Comparison of ENCODE assay signal across 7 cellular contexts in genomic region chr1:16257556-16257955, GRCh38. TPM values are rescaled to one million over a fixed set of nuclear protein-coding genes. Genes with fewer than 3 reads are reported as not detected.
DNase-seq lines count a peak whose midpoint lies in the region; ATAC-seq, FAIRE-seq and TF ChIP-seq lines count a peak whose summit lies in the region.
"Not testable (repeated sequence)": the region's sequence is repeated elsewhere in the genome, so short reads cannot be mapped to it uniquely, and the experiment has no call there.

No MANE protein-coding gene starts in this region.

- not testable (repeated sequence) for H3K9me3 Mint-ChIP-seq in GM23338; activated T-cell treated with anti-CD3 and anti-CD28 coated beads, Interleukin-2, amount 50 U/mL, for 24 hours; memory B cell; stimulated activated naive CD8-positive, alpha-beta T cell treated with anti-CD3 and anti-CD28 coated beads, Interleukin-15, Interleukin-2, amounts not matched to agents 100 ng/mL and 50 ng/mL, for 24 hours

- H4K91ac ChIP-seq in H1 (replicated peaks; ENCODE audit: insufficient read length, low read length) = not testable (repeated sequence)

- H2BK20ac ChIP-seq in H1 (ENCODE audit: low read length) = not testable (repeated sequence)

- H3K36me3 ChIP-seq in GM23338 (ENCODE audit: insufficient read depth); H1 (ENCODE audit: control insufficient read depth in 2 of 4, insufficient read depth in 4 of 4, low read length in 3 of 4): not testable (repeated sequence)
- H3K36me3 ChIP-seq in HEK293 (ENCODE audit: control insufficient read depth in 2 of 2, insufficient read depth in 1 of 2, low read length in 2 of 2) = peaks cover 4 to 37% of the 10 kb centered on the region in 2 experiments; a peak in 2 of 3 replicates
- peaks cover 39% of the 10 kb centered on the region for H3K36me3 ChIP-seq in K562 (ENCODE audit: control insufficient read depth, insufficient read depth, low read length)

- POLR2A ChIA-PET in HEK293 (lab: Yijun Ruan, JAX) = not testable (repeated sequence)
- POLR2A ChIA-PET in K562 (lab: Yijun Ruan, JAX) = interaction anchor here (0.8 to 1.7 kb wide), 2 partner anchors 9 to 10 kb away, joined by 3 to 5 read pairs; no protein-coding TSS in a partner anchor
- POLR2A ChIA-PET in H1 (lab: Charles Lee; ENCODE audit: partially characterized antibody) = interaction anchor here (1.0 kb wide), 1 partner anchor 9 kb away, joined by 3 read pairs; no protein-coding TSS in a partner anchor

- not testable (repeated sequence) for TF ChIP-seq POLR2A in K562 (conservative IDR thresholded peaks at IDR 0.05); H1 (IDR thresholded peaks at IDR 0.05; ENCODE audit: control extremely low read depth in 1 of 2, low read depth in 2 of 2, low read length in 2 of 2)

- H3K4me1 Mint-ChIP-seq in GM23338 = peaks cover 18% of the 10 kb centered on the region
- H3K4me1 Mint-ChIP-seq in activated T-cell treated with anti-CD3 and anti-CD28 coated beads, Interleukin-2, amount 50 U/mL, for 24 hours (ENCODE audit: low read depth); memory B cell; stimulated activated naive CD8-positive, alpha-beta T cell treated with anti-CD3 and anti-CD28 coated beads, Interleukin-15, Interleukin-2, amounts not matched to agents 100 ng/mL and 50 ng/mL, for 24 hours (ENCODE audit: low read depth): not testable (repeated sequence)

- intact Hi-C loops in K562 (cut with micrococcal nuclease) = not testable (repeated sequence)

- H3F3A ChIP-seq in GM23338 (replicated peaks; ENCODE audit: low read depth) = not testable (repeated sequence)

- not testable (repeated sequence) for H3K4me1 ChIP-seq in GM23338 (ENCODE audit: insufficient read depth); HEK293 (ENCODE audit: control insufficient read depth, insufficient read depth, low read length); K562 (replicated peaks in 1 of 2; ENCODE audit: control insufficient read depth in 2 of 2, insufficient read depth in 2 of 2, low read length in 2 of 2); H1 (replicated peaks in 1 of 4; ENCODE audit: control insufficient read depth in 3 of 4, insufficient read depth in 4 of 4, low read length in 3 of 4)

- H3K4me2 ChIP-seq in GM23338; K562 (ENCODE audit: insufficient read depth, low read length); H1 (ENCODE audit: insufficient read depth in 1 of 2, low read depth in 2 of 2, low read length in 2 of 2): not testable (repeated sequence)

- DNase-seq in GM23338 (ENCODE audit: low spot score); activated T-cell treated with anti-CD3 and anti-CD28 coated beads, Interleukin-2, amount 50 U/mL, for 24 hours; K562 (ENCODE audit: extremely low read depth in 1 of 4, low spot score in 3 of 4); H1 (ENCODE audit: low read depth in 1 of 2, low spot score in 2 of 2); memory B cell (ENCODE audit: low spot score in 2 of 2): not testable (repeated sequence)

- H3K79me1 ChIP-seq in H1 (ENCODE audit: low read depth, low read length) = not testable (repeated sequence)

- not testable (repeated sequence) for H4K5ac ChIP-seq in H1 (ENCODE audit: insufficient read length, low read depth, low read length)

- H3K4me3 Mint-ChIP-seq in GM23338; activated T-cell treated with anti-CD3 and anti-CD28 coated beads, Interleukin-2, amount 50 U/mL, for 24 hours; memory B cell; stimulated activated naive CD8-positive, alpha-beta T cell treated with anti-CD3 and anti-CD28 coated beads, Interleukin-15, Interleukin-2, amounts not matched to agents 100 ng/mL and 50 ng/mL, for 24 hours: not testable (repeated sequence)

- not testable (repeated sequence) for H3K23ac ChIP-seq in H1 (ENCODE audit: insufficient read length)

- not testable (repeated sequence) for H3K18ac ChIP-seq in H1 (ENCODE audit: extremely low read depth, low read length)

- not testable (repeated sequence) for H3K23me2 ChIP-seq in H1 (ENCODE audit: low read depth, low read length)

- not testable (repeated sequence) for TF ChIP-seq RAD21 in K562 (CRISPR knock-in tag; conservative IDR thresholded peaks at IDR 0.05 in 1 of 2, IDR thresholded peaks at IDR 0.05 in 1 of 2); H1 (IDR thresholded peaks at IDR 0.05 in 1 of 2, conservative IDR thresholded peaks at IDR 0.05 in 1 of 2; ENCODE audit: low read depth in 2 of 2, low read length in 2 of 2)

- not testable (repeated sequence) for H2BK15ac ChIP-seq in H1 (ENCODE audit: low read length)

- in situ Hi-C loops in K562 (cut with MboI) = not testable (repeated sequence)

- not testable (repeated sequence) for BruUV-seq in K562 (replicated peaks; lab: Mats Ljungman, UMichigan)

- not testable (repeated sequence) for H2BK5ac ChIP-seq in H1 (ENCODE audit: low read depth, low read length)

- CTCF ChIA-PET in HEK293 (lab: Yijun Ruan, JAX) (interaction anchor here (0.6 to 2.0 kb wide), 4 partner anchors 12 to 172 kb away, joined by 3 to 7 read pairs (median 4); no protein-coding TSS in a partner anchor), H1 (lab: Charles Lee; ENCODE audit: partially characterized antibody) (interaction anchor here (0.6 kb wide), 1 partner anchor 98 kb away, joined by 3 read pairs; no protein-coding TSS in a partner anchor)
- CTCF ChIA-PET in K562 (lab: Yijun Ruan, JAX; ENCODE audit: low intra/inter-chr PET ratio) = not testable (repeated sequence)

- not testable (repeated sequence) for H3K14ac ChIP-seq in H1 (ENCODE audit: insufficient read length)

- H3K27ac ChIP-seq in GM23338 (ENCODE audit: low read depth) = 0 out of 2 replicates have a peak overlapping the region, but pooled peaks have one; percentile 43
- not testable (repeated sequence) for H3K27ac ChIP-seq in HEK293 (ENCODE audit: extremely low read depth, low read depth, low read length); K562 (ENCODE audit: extremely low read depth, low read depth, low read length); H1 (ENCODE audit: low read depth, low read length)

- H3K9me2 ChIP-seq in GM23338 (ENCODE audit: insufficient read depth) = not testable (repeated sequence)

- not testable (repeated sequence) for FAIRE-seq in K562 (lab: Jason Lieb, UNC); H1 (lab: Jason Lieb, UNC)

- not testable (repeated sequence) for H3K79me2 ChIP-seq in GM23338 (replicated peaks; ENCODE audit: insufficient read depth); K562 (ENCODE audit: control insufficient read depth, insufficient read depth, low read length); H1 (ENCODE audit: control insufficient read depth in 1 of 2, insufficient read depth in 2 of 2, low read length in 2 of 2)

- not testable (repeated sequence) for H4K8ac ChIP-seq in H1 (ENCODE audit: extremely low read depth, insufficient read depth, low read length)

- not testable (repeated sequence) for ATAC-seq in GM23338; memory B cell (ENCODE audit: low read depth)
- peak; percentile 59 for ATAC-seq in K562

- H3K9me3 ChIP-seq in HEK293 (ENCODE audit: control insufficient read depth, insufficient read depth, low read depth, low read length); K562 (replicated peaks; ENCODE audit: control insufficient read depth, insufficient read depth, low read depth, low read length); H1 (ENCODE audit: insufficient read depth in 2 of 2, low read depth in 1 of 2, low read length in 1 of 2): not testable (repeated sequence)

- not testable (repeated sequence) for H3K9me1 ChIP-seq in K562 (ENCODE audit: control insufficient read depth, insufficient read depth, low read length)

- H2AFZ ChIP-seq in GM23338; K562 (ENCODE audit: low read depth, low read length); H1 (ENCODE audit: low read length): not testable (repeated sequence)

- not testable (repeated sequence) for H3K9ac ChIP-seq in K562 (ENCODE audit: insufficient read depth in 1 of 2, low read depth in 2 of 2, low read length in 2 of 2); H1 (replicated peaks in 1 of 4; ENCODE audit: extremely low read depth in 1 of 4, low read depth in 3 of 4, low read length in 3 of 4)

- peak overlapping the region; percentile 33 for H3K27ac Mint-ChIP-seq in GM23338
- H3K27ac Mint-ChIP-seq in activated T-cell treated with anti-CD3 and anti-CD28 coated beads, Interleukin-2, amount 50 U/mL, for 24 hours = peak overlapping the region; percentile 23
- H3K27ac Mint-ChIP-seq in memory B cell = peak overlapping the region; percentile 55
- peak overlapping the region; percentile 24 for H3K27ac Mint-ChIP-seq in stimulated activated naive CD8-positive, alpha-beta T cell treated with anti-CD3 and anti-CD28 coated beads, Interleukin-15, Interleukin-2, amounts not matched to agents 100 ng/mL and 50 ng/mL, for 24 hours

- not testable (repeated sequence) for H2BK120ac ChIP-seq in H1 (replicated peaks; ENCODE audit: low read depth, low read length)

- peaks cover 12% of the 10 kb centered on the region; the same call in 1 of the 2 replicates for H4K20me1 ChIP-seq in GM23338 (replicated peaks; ENCODE audit: insufficient read depth)
- H4K20me1 ChIP-seq in K562 (replicated peaks; ENCODE audit: control insufficient read depth, insufficient read depth, low read length); H1 (replicated peaks in 1 of 2; ENCODE audit: control insufficient read depth in 1 of 2, insufficient read depth in 2 of 2, low read length in 2 of 2): not testable (repeated sequence)

- H2AK5ac ChIP-seq in H1 (ENCODE audit: low read depth, low read length) = not testable (repeated sequence)

- H3K27me3 ChIP-seq in GM23338 (ENCODE audit: insufficient read depth); K562 (ENCODE audit: control insufficient read depth in 2 of 2, insufficient read depth in 2 of 2, low read length in 2 of 2); H1 (replicated peaks in 1 of 4; ENCODE audit: control insufficient read depth in 3 of 4, extremely low read depth in 1 of 4, insufficient read depth in 3 of 4, low read length in 3 of 4): not testable (repeated sequence)

- not testable (repeated sequence) for H2BK12ac ChIP-seq in H1 (ENCODE audit: low read depth, low read length)

- H3K36me3 Mint-ChIP-seq in GM23338 (ENCODE audit: low read depth); stimulated activated naive CD8-positive, alpha-beta T cell treated with anti-CD3 and anti-CD28 coated beads, Interleukin-15, Interleukin-2, amounts not matched to agents 100 ng/mL and 50 ng/mL, for 24 hours (ENCODE audit: low read depth): not testable (repeated sequence)
- H3K36me3 Mint-ChIP-seq in activated T-cell treated with anti-CD3 and anti-CD28 coated beads, Interleukin-2, amount 50 U/mL, for 24 hours (ENCODE audit: low read depth) = peaks cover 37% of the 10 kb centered on the region
- peaks cover 16% of the 10 kb centered on the region for H3K36me3 Mint-ChIP-seq in memory B cell

- not testable (repeated sequence) for H3K4ac ChIP-seq in H1 (replicated peaks; ENCODE audit: insufficient read length, low read depth, low read length)

- not testable (repeated sequence) for H3K27me3 Mint-ChIP-seq in GM23338 (ENCODE audit: insufficient read depth, low read depth, poor library complexity); activated T-cell treated with anti-CD3 and anti-CD28 coated beads, Interleukin-2, amount 50 U/mL, for 24 hours; memory B cell; stimulated activated naive CD8-positive, alpha-beta T cell treated with anti-CD3 and anti-CD28 coated beads, Interleukin-15, Interleukin-2, amounts not matched to agents 100 ng/mL and 50 ng/mL, for 24 hours

- not testable (repeated sequence) for TF ChIP-seq EP300 in K562 (IDR thresholded peaks at IDR 0.05; ENCODE audit: low read length); H1 (IDR thresholded peaks at IDR 0.05; ENCODE audit: borderline replicate concordance in 1 of 2, low read depth in 2 of 2, low read length in 2 of 2)

- not testable (repeated sequence) for H3K4me3 ChIP-seq in GM23338; HEK293 (ENCODE audit: low read depth, low read length); K562; H1 (ENCODE audit: extremely low read depth in 1 of 4, insufficient read depth in 2 of 4, low read depth in 3 of 4, low read length in 4 of 4)

- WGBS in K562 (ENCODE audit: insufficient coverage, low coverage, missing lambda C conversion rate) = 60% methylated on average over 3 of the region's 3 CpGs
- 95% methylated on average over 3 of the region's 3 CpGs; no CpG with 5 or more reads in 1 of the 2 experiments for WGBS in H1 (ENCODE audit: extremely low coverage in 1 of 2, insufficient coverage in 1 of 2, insufficient read length in 1 of 2, insufficient replicate concordance in 2 of 2, low coverage in 1 of 2, low lambda C conversion rate in 2 of 2, missing lambda C conversion rate in 1 of 2), 2 experiments

- not testable (repeated sequence) for H3K56ac ChIP-seq in H1 (replicated peaks; ENCODE audit: insufficient read length, low read depth, low read length)

- not testable (repeated sequence) for TF ChIP-seq CTCF in GM23338 (conservative IDR thresholded peaks at IDR 0.05; ENCODE audit: low read depth in 2 of 2); HEK293 (tag by site-specific recombination; IDR thresholded peaks at IDR 0.05); K562 (IDR thresholded peaks at IDR 0.05 in 2 of 3, conservative IDR thresholded peaks at IDR 0.05 in 1 of 3; ENCODE audit: insufficient read depth in 2 of 3, low read depth in 1 of 3, low read length in 3 of 3); H1 (IDR thresholded peaks at IDR 0.05; ENCODE audit: control extremely low read depth in 1 of 3, insufficient read depth in 1 of 3, low read depth in 1 of 3, low read length in 3 of 3)

RNA-seq across cellular contexts. Expression of gene CPLANE2, which starts 20.6 kb away (rescaled TPM):
- 1.6 and 1.8 TPM in 2 replicates for total RNA-seq in GM23338 (2014; rRNA removed; shearing (Covaris generic))
- 0.44 and 1.1 TPM in 2 replicates for polyA plus RNA-seq in GM23338 (2016; fragmentation: Nextera tagmentation; extraction: Ambion mirVana)
- total RNA-seq in K562 (2011; cell fraction: chromatin; rRNA removed; ENCODE audit: low replicate concordance) = 6.0 and 32.3 TPM in 2 replicates
- 25.7 and 37.9 TPM in 2 replicates for total RNA-seq in K562 (2011; cell fraction: nucleolus; rRNA removed)
- total RNA-seq in K562 (2011; cell fraction: nucleoplasm; rRNA removed) = 15.3 and 20.1 TPM in 2 replicates
- total RNA-seq in K562 (2014; rRNA removed) = 19.9 and 27.8 TPM in 2 replicates
- total RNA-seq in K562 (2014; rRNA removed; fragmentation: Illumina TruSeq; extraction: Trizol) = 3.3 and 3.7 TPM in 2 replicates
- 8.0 and 8.3 TPM in 2 replicates for total RNA-seq in K562 (2015; rRNA removed; fragmentation: Illumina TruSeq; extraction: Trizol)
- total RNA-seq in K562 (2021) = 17.8 and 20.9 TPM in 2 replicates
- 10.9 and 15.9 TPM in 2 replicates for polyA plus RNA-seq in K562 (2011; rRNA removed)
- polyA plus RNA-seq in K562 (2011; cell fraction: cytosol; rRNA removed) = 14.2 and 28.7 TPM in 2 replicates
- 22.8 and 30.9 TPM in 2 replicates for polyA plus RNA-seq in K562 (2011; cell fraction: nucleus; rRNA removed)
- polyA plus RNA-seq in K562 (2012) = 16.0 and 21.8 TPM in 2 replicates
- 8.1 and 13.6 TPM in 2 replicates for polyA plus RNA-seq in K562 (2014; fragmentation: Illumina TruSeq; extraction: Trizol)
- polyA plus RNA-seq in K562 (2014; fragmentation: Nextera tagmentation; extraction: Ambion mirVana) = under 1 TPM; 0.17 to 0.32 TPM
- polyA plus RNA-seq in K562 (2014; rRNA removed) = 10.3 and 15.5 TPM in 2 replicates
- polyA minus RNA-seq in K562 (2011; rRNA and poly(A)+ RNA removed) = 11.8 and 19.8 TPM in 2 replicates
- 18.6 and 24.7 TPM in 2 replicates for polyA minus RNA-seq in K562 (2011; cell fraction: cytosol; rRNA and poly(A)+ RNA removed)
- polyA minus RNA-seq in K562 (2011; cell fraction: nucleus; rRNA and poly(A)+ RNA removed) = 21.7 and 22.7 TPM in 2 replicates
- total RNA-seq in H1 (2021; fragmentation: NEBNext Ultra II Directional; extraction: Animal tissue kit (Norgen Biotek cat#: 25700)) = 2.5 and 2.7 TPM in 2 replicates
- polyA plus RNA-seq in H1 (2011; rRNA removed) = 2.3 and 3.7 TPM in 2 replicates
- 3.2 TPM for polyA plus RNA-seq in H1 (2011; cell fraction: cytosol; rRNA removed)
- polyA plus RNA-seq in H1 (2011; cell fraction: nucleus; rRNA removed) = 6.4 TPM
- 1.9 to 4.7 TPM (median 3.3 TPM) in 4 replicates for polyA plus RNA-seq in H1 (2012, experiment 1 of 2)
- polyA plus RNA-seq in H1 (2012, experiment 2 of 2) = 7.6 TPM
- polyA plus RNA-seq in H1 (2013, experiment 1 of 2) = 1.1 TPM
- polyA plus RNA-seq in H1 (2013, experiment 2 of 2) = 1.1 TPM
- 1.8 and 3.0 TPM in 2 replicates for polyA minus RNA-seq in H1 (2011; rRNA and poly(A)+ RNA removed)
- 3.4 TPM for polyA minus RNA-seq in H1 (2011; cell fraction: cytosol; rRNA and poly(A)+ RNA removed)
- 1.9 TPM for polyA minus RNA-seq in H1 (2011; cell fraction: nucleus; rRNA and poly(A)+ RNA removed)

RNA-seq across cellular contexts. Expression of gene ARHGEF19, which starts 45.1 kb away (rescaled TPM):
- 37.5 and 46.4 TPM in 2 replicates for total RNA-seq in GM23338 (2014; rRNA removed; shearing (Covaris generic))
- 19.5 and 22.5 TPM in 2 replicates for polyA plus RNA-seq in GM23338 (2016; fragmentation: Nextera tagmentation; extraction: Ambion mirVana)
- 15.4 and 51.0 TPM in 2 replicates for total RNA-seq in K562 (2011; cell fraction: chromatin; rRNA removed; ENCODE audit: low replicate concordance)
- 25.4 and 38.4 TPM in 2 replicates for total RNA-seq in K562 (2011; cell fraction: nucleolus; rRNA removed)
- total RNA-seq in K562 (2011; cell fraction: nucleoplasm; rRNA removed) = 20.2 and 22.1 TPM in 2 replicates
- total RNA-seq in K562 (2014; rRNA removed) = 6.3 and 7.0 TPM in 2 replicates
- total RNA-seq in K562 (2014; rRNA removed; fragmentation: Illumina TruSeq; extraction: Trizol) = 2.7 and 4.3 TPM in 2 replicates
- total RNA-seq in K562 (2015; rRNA removed; fragmentation: Illumina TruSeq; extraction: Trizol) = 5.2 and 6.0 TPM in 2 replicates
- 11.2 and 15.1 TPM in 2 replicates for total RNA-seq in K562 (2021)
- polyA plus RNA-seq in K562 (2011; rRNA removed) = 21.0 and 33.1 TPM in 2 replicates
- polyA plus RNA-seq in K562 (2011; cell fraction: cytosol; rRNA removed) = 31.5 and 39.3 TPM in 2 replicates
- polyA plus RNA-seq in K562 (2011; cell fraction: nucleus; rRNA removed) = 84.8 and 93.8 TPM in 2 replicates
- polyA plus RNA-seq in K562 (2012) = 14.3 and 15.2 TPM in 2 replicates
- polyA plus RNA-seq in K562 (2014; fragmentation: Illumina TruSeq; extraction: Trizol) = 4.4 and 10.8 TPM in 2 replicates
- polyA plus RNA-seq in K562 (2014; fragmentation: Nextera tagmentation; extraction: Ambion mirVana) = 1 to 10 TPM in 1 of 2 experiments, under 1 TPM in 1; 0.73 to 1.1 TPM
- 14.8 and 17.1 TPM in 2 replicates for polyA plus RNA-seq in K562 (2014; rRNA removed)
- 7.3 and 9.1 TPM in 2 replicates for polyA minus RNA-seq in K562 (2011; rRNA and poly(A)+ RNA removed)
- polyA minus RNA-seq in K562 (2011; cell fraction: cytosol; rRNA and poly(A)+ RNA removed) = 9.3 and 17.2 TPM in 2 replicates
- polyA minus RNA-seq in K562 (2011; cell fraction: nucleus; rRNA and poly(A)+ RNA removed) = 17.2 and 21.5 TPM in 2 replicates
- total RNA-seq in H1 (2021; fragmentation: NEBNext Ultra II Directional; extraction: Animal tissue kit (Norgen Biotek cat#: 25700)) = 51.9 and 56.4 TPM in 2 replicates
- polyA plus RNA-seq in H1 (2011; rRNA removed) = 47.5 and 69.2 TPM in 2 replicates
- polyA plus RNA-seq in H1 (2011; cell fraction: cytosol; rRNA removed) = 55.0 TPM
- polyA plus RNA-seq in H1 (2011; cell fraction: nucleus; rRNA removed) = 157 TPM
- 42.8 to 57.1 TPM (median 54.3 TPM) in 4 replicates for polyA plus RNA-seq in H1 (2012, experiment 1 of 2)
- 45.5 TPM for polyA plus RNA-seq in H1 (2012, experiment 2 of 2)
- 32.6 TPM for polyA plus RNA-seq in H1 (2013, experiment 1 of 2)
- 30.2 TPM for polyA plus RNA-seq in H1 (2013, experiment 2 of 2)
- 27.7 and 32.0 TPM in 2 replicates for polyA minus RNA-seq in H1 (2011; rRNA and poly(A)+ RNA removed)
- 22.2 TPM for polyA minus RNA-seq in H1 (2011; cell fraction: cytosol; rRNA and poly(A)+ RNA removed)
- polyA minus RNA-seq in H1 (2011; cell fraction: nucleus; rRNA and poly(A)+ RNA removed) = 30.7 TPM
